13 cellular contexts compared by ENCODE assay signal in genomic region chr20:60271597-60271996, GRCh38.
DNase-seq lines count a peak whose midpoint lies in the region; ATAC-seq and TF ChIP-seq lines count a peak whose summit lies in the region.
"Had no signal": no experiment of that assay in that cellular context is flagged by ENCODE, and none has a peak within 500 bp of the region (broad histone marks: within the 10 kb centered on the region; RNA-seq: fewer than 3 reads in every experiment).

No MANE protein-coding gene starts in this region.

- H3K4me3 Mint-ChIP-seq in WTC11: no peak overlapping the region
- H3K4me3 Mint-ChIP-seq: central memory CD8-positive, alpha-beta T cell; naive thymus-derived CD8-positive, alpha-beta T cell had no signal

- ATAC-seq in WTC11 (peak; percentile 82), left lobe of liver (peak; percentile 41), HG03432 (IDR thresholded peaks at IDR 0.05; ENCODE audit: unreplicated experiment) (no peak)
- ATAC-seq: naive thymus-derived CD8-positive, alpha-beta T cell had no signal

- H3K9me3 Mint-ChIP-seq in WTC11: peaks cover 35% of the 10 kb centered on the region
- H3K9me3 Mint-ChIP-seq: central memory CD8-positive, alpha-beta T cell; naive thymus-derived CD8-positive, alpha-beta T cell had no signal

- peaks cover 44% of the 10 kb centered on the region for H3K27me3 Mint-ChIP-seq in WTC11 (ENCODE audit: low read depth)
- H3K27me3 Mint-ChIP-seq: central memory CD8-positive, alpha-beta T cell had no signal

- POLR2A ChIA-PET in WTC11 (lab: Charles Lee): no interaction called here

- peaks cover 7% of the 10 kb centered on the region for H3K36me3 Mint-ChIP-seq in WTC11
- H3K36me3 Mint-ChIP-seq: naive thymus-derived CD8-positive, alpha-beta T cell had no signal

- DNase-seq in AG09309 (ENCODE audit: low read depth) (no peak), HFF-Myc (ENCODE audit: extremely low read depth, low read depth) (no peak), WTC11 (ENCODE audit: low spot score) (peak; percentile 15), left lobe of liver (ENCODE audit: low spot score) (no peak), NCI-H526 treated with DMSO at 0.1 percent for 48 hours (lab: John Stamatoyannopoulos, UW) (no peak), cortex of kidney (lab: John Stamatoyannopoulos, UW) (no peak), NCI-H1105 (lab: John Stamatoyannopoulos, UW) (no peak)
- DNase-seq: activated T-cell treated with anti-CD3 and anti-CD28 coated beads, Interleukin-2, amount 50 U/mL, for 1 hour; naive thymus-derived CD8-positive, alpha-beta T cell; NCI-H510A; stimulated activated CD4-positive, alpha-beta T cell treated with anti-CD3 and anti-CD28 coated beads, Interleukin-4, amount 100 ng/mL, for 1 hour had no signal

- H3K4me3 ChIP-seq in AG09309 (ENCODE audit: control insufficient read depth, low read depth, low read length) (no peak overlapping the region), HFF-Myc (replicated peaks; ENCODE audit: low read depth, low read length) (no peak overlapping the region)

- CTCF ChIA-PET in WTC11 (lab: Charles Lee): no interaction called here

- H3K4me1 Mint-ChIP-seq in WTC11: peaks cover 12% of the 10 kb centered on the region
- H3K4me1 Mint-ChIP-seq: central memory CD8-positive, alpha-beta T cell had no signal

- TF ChIP-seq CTCF in AG09309 (IDR thresholded peaks at IDR 0.05; ENCODE audit: control insufficient read depth, insufficient read depth, low read depth, low read length, missing control alignments) (peak; percentile 37), HFF-Myc (IDR thresholded peaks at IDR 0.05; ENCODE audit: low read depth, low read length, missing control alignments) (peak; percentile 34), WTC11 (IDR thresholded peaks at IDR 0.05) (no peak)

- no peak overlapping the region for H3K27ac Mint-ChIP-seq in WTC11

TF ChIP-seq in WTC11, 78 proteins besides CTCF, POLR2A, EP300 and RAD21 (continues in another document):
- TF ChIP-seq, protein P1, sequence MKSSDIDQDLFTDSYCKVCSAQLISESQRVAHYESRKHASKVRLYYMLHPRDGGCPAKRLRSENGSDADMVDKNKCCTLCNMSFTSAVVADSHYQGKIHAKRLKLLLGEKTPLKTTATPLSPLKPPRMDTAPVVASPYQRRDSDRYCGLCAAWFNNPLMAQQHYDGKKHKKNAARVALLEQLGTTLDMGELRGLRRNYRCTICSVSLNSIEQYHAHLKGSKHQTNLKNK (CRISPR knock-in tag; IDR thresholded peaks at IDR 0.05): no peak
- no peak for TF ChIP-seq FOXP1 (CRISPR knock-in tag; IDR thresholded peaks at IDR 0.05; ENCODE audit: borderline replicate concordance)
- TF ChIP-seq NFE2L1 (CRISPR knock-in tag; IDR thresholded peaks at IDR 0.05): no peak
- TF ChIP-seq, protein P2, sequence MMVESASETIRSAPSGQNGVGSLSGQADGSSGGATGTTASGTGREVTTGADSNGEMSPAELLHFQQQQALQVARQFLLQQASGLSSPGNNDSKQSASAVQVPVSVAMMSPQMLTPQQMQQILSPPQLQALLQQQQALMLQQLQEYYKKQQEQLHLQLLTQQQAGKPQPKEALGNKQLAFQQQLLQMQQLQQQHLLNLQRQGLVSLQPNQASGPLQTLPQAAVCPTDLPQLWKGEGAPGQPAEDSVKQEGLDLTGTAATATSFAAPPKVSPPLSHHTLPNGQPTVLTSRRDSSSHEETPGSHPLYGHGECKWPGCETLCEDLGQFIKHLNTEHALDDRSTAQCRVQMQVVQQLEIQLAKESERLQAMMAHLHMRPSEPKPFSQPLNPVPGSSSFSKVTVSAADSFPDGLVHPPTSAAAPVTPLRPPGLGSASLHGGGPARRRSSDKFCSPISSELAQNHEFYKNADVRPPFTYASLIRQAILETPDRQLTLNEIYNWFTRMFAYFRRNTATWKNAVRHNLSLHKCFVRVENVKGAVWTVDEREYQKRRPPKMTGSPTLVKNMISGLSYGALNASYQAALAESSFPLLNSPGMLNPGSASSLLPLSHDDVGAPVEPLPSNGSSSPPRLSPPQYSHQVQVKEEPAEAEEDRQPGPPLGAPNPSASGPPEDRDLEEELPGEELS (CRISPR knock-in tag; IDR thresholded peaks at IDR 0.05): no peak
- TF ChIP-seq ZNF219 (CRISPR knock-in tag; IDR thresholded peaks at IDR 0.05; ENCODE audit: borderline replicate concordance): no peak
- no peak for TF ChIP-seq MLX (CRISPR knock-in tag; IDR thresholded peaks at IDR 0.05)
- TF ChIP-seq ZBTB21 (CRISPR knock-in tag; IDR thresholded peaks at IDR 0.05; ENCODE audit: borderline replicate concordance): no peak
- TF ChIP-seq SMAD3 (CRISPR knock-in tag; IDR thresholded peaks at IDR 0.05; ENCODE audit: borderline replicate concordance): no peak
- TF ChIP-seq, protein P3, sequence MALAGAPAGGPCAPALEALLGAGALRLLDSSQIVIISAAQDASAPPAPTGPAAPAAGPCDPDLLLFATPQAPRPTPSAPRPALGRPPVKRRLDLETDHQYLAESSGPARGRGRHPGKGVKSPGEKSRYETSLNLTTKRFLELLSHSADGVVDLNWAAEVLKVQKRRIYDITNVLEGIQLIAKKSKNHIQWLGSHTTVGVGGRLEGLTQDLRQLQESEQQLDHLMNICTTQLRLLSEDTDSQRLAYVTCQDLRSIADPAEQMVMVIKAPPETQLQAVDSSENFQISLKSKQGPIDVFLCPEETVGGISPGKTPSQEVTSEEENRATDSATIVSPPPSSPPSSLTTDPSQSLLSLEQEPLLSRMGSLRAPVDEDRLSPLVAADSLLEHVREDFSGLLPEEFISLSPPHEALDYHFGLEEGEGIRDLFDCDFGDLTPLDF (CRISPR knock-in tag; IDR thresholded peaks at IDR 0.05): no peak
- no peak for TF ChIP-seq ZNF232 (CRISPR knock-in tag; IDR thresholded peaks at IDR 0.05)
- TF ChIP-seq OVOL2 (CRISPR knock-in tag; IDR thresholded peaks at IDR 0.05; ENCODE audit: borderline replicate concordance): no peak
- TF ChIP-seq PRRX2 (CRISPR knock-in tag; IDR thresholded peaks at IDR 0.05): no peak
- TF ChIP-seq, protein P4, sequence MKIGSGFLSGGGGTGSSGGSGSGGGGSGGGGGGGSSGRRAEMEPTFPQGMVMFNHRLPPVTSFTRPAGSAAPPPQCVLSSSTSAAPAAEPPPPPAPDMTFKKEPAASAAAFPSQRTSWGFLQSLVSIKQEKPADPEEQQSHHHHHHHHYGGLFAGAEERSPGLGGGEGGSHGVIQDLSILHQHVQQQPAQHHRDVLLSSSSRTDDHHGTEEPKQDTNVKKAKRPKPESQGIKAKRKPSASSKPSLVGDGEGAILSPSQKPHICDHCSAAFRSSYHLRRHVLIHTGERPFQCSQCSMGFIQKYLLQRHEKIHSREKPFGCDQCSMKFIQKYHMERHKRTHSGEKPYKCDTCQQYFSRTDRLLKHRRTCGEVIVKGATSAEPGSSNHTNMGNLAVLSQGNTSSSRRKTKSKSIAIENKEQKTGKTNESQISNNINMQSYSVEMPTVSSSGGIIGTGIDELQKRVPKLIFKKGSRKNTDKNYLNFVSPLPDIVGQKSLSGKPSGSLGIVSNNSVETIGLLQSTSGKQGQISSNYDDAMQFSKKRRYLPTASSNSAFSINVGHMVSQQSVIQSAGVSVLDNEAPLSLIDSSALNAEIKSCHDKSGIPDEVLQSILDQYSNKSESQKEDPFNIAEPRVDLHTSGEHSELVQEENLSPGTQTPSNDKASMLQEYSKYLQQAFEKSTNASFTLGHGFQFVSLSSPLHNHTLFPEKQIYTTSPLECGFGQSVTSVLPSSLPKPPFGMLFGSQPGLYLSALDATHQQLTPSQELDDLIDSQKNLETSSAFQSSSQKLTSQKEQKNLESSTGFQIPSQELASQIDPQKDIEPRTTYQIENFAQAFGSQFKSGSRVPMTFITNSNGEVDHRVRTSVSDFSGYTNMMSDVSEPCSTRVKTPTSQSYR (CRISPR knock-in tag; IDR thresholded peaks at IDR 0.05): no peak
- no peak for TF ChIP-seq MAX (CRISPR knock-in tag; IDR thresholded peaks at IDR 0.05)
- TF ChIP-seq, protein P5, sequence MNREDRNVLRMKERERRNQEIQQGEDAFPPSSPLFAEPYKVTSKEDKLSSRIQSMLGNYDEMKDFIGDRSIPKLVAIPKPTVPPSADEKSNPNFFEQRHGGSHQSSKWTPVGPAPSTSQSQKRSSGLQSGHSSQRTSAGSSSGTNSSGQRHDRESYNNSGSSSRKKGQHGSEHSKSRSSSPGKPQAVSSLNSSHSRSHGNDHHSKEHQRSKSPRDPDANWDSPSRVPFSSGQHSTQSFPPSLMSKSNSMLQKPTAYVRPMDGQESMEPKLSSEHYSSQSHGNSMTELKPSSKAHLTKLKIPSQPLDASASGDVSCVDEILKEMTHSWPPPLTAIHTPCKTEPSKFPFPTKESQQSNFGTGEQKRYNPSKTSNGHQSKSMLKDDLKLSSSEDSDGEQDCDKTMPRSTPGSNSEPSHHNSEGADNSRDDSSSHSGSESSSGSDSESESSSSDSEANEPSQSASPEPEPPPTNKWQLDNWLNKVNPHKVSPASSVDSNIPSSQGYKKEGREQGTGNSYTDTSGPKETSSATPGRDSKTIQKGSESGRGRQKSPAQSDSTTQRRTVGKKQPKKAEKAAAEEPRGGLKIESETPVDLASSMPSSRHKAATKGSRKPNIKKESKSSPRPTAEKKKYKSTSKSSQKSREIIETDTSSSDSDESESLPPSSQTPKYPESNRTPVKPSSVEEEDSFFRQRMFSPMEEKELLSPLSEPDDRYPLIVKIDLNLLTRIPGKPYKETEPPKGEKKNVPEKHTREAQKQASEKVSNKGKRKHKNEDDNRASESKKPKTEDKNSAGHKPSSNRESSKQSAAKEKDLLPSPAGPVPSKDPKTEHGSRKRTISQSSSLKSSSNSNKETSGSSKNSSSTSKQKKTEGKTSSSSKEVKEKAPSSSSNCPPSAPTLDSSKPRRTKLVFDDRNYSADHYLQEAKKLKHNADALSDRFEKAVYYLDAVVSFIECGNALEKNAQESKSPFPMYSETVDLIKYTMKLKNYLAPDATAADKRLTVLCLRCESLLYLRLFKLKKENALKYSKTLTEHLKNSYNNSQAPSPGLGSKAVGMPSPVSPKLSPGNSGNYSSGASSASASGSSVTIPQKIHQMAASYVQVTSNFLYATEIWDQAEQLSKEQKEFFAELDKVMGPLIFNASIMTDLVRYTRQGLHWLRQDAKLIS (CRISPR knock-in tag; IDR thresholded peaks at IDR 0.05; ENCODE audit: borderline replicate concordance): no peak
